In genomic region chrX:57586360-57586759, GRCh38 we compare ENCODE assay signal across 1 cellular context.
TF ChIP-seq lines count a peak whose summit lies in the region.

No MANE protein-coding gene starts in this region.

TF ChIP-seq in GM12878, 131 proteins besides CTCF, POLR2A, EP300 and RAD21 (continued from another document):
- TF ChIP-seq PRDM15 (CRISPR knock-in tag; IDR thresholded peaks at IDR 0.05), result no peak
- TF ChIP-seq POLR2AphosphoS2 (IDR thresholded peaks at IDR 0.05; ENCODE audit: low read depth, low read length), result no peak
- TF ChIP-seq PBX3 (IDR thresholded peaks at IDR 0.05; ENCODE audit: insufficient replicate concordance, low read depth, low read length), result no peak
- TF ChIP-seq MYB (IDR thresholded peaks at IDR 0.05; ENCODE audit: borderline replicate concordance, low read depth, low read length), result no peak
- no peak for TF ChIP-seq IRF5 (IDR thresholded peaks at IDR 0.05; ENCODE audit: borderline replicate concordance)
- no peak for TF ChIP-seq KLF5 (IDR thresholded peaks at IDR 0.05; ENCODE audit: partially characterized antibody)
- 0 out of 2 replicates have a peak, but pooled peaks have one; percentile 46 for TF ChIP-seq SPI1 (IDR thresholded peaks at IDR 0.05; ENCODE audit: borderline replicate concordance, insufficient read depth, low read depth, low read length)
- TF ChIP-seq NR2F1 (conservative IDR thresholded peaks at IDR 0.05), result 0 out of 2 replicates have a peak, but pooled peaks have one; percentile 17
- TF ChIP-seq POLR2AphosphoS5 (IDR thresholded peaks at IDR 0.05; ENCODE audit: low read length), result no peak
